33 cellular contexts compared by ENCODE assay signal in the genomic region with DNA sequence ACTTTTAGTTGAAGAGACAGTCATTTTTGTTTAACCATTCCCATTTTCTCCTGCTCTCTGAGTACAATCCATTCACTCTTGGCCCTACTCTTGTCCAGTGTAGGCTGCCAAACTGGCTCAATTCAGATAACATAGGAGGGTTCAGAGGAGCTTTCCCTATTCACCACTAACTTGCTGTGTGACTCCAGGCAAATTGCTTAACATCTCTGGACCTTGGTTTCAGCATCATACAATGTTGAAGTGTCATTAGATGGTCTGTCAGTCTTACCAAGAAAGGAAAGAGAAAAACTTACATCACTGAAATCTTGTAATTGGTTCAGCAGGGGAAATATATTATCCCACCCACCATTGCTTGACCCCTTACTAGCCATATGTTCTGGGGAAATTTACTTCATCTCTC.
DNase-seq lines count a peak whose midpoint lies in the region; ATAC-seq, FAIRE-seq and TF ChIP-seq lines count a peak whose summit lies in the region.
"Had no signal": no experiment of that assay in that cellular context is flagged by ENCODE, and none has a peak within 500 bp of the region (broad histone marks: within the 10 kb centered on the region; RNA-seq: fewer than 3 reads in every experiment).

No MANE protein-coding gene starts in this region.

- no peak overlapping the region for H2BK12ac ChIP-seq in H1 (ENCODE audit: low read depth, low read length)

- no peak overlapping the region for H3K4me2 ChIP-seq in K562 (ENCODE audit: insufficient read depth, low read length)
- H3K4me2 ChIP-seq in H1 (ENCODE audit: insufficient read depth in 1 of 2, low read depth in 2 of 2, low read length in 2 of 2), result no peak overlapping the region
- H3K4me2 ChIP-seq in MM.1S (ENCODE audit: low read depth, low read length), result no peak overlapping the region
- H3K4me2 ChIP-seq: A549; BLaER1; BLaER1 treated with 17β-estradiol and CSF1 and Interleukin-3, amounts not matched to agents 10 nM and 100 nM had no signal

- DNase-seq in K562 (ENCODE audit: extremely low read depth in 1 of 4, low spot score in 3 of 4) (no peak), H1 (ENCODE audit: low read depth in 1 of 2, low spot score in 2 of 2) (no peak), MM.1S (no peak), NCI-H187 (lab: John Stamatoyannopoulos, UW) (no peak), nucleus accumbens (lab: John Stamatoyannopoulos, UW) (no peak)
- DNase-seq: 8988T; ACHN; AML-193; BE2C; C1 segment of cervical spinal cord; Caco-2; Calu3; CD4-positive, alpha-beta memory T cell; CD4-positive, alpha-beta T cell; CD4-positive, CD25-positive, alpha-beta regulatory T cell; CD8-positive, alpha-beta memory T cell; CD8-positive, alpha-beta T cell; COR-L47; DMS 273 treated with DMSO at 0.1 percent for 48 hours; DMS153; DMS53; DMS79; DMS79 treated with DMSO at 0.1 percent for 48 hours; DND-41; EL had no signal

- H3F3A ChIP-seq in MM.1S (ENCODE audit: insufficient read depth, low read length), result no peaks in the 10 kb centered on the region

- H2BK20ac ChIP-seq in H1 (ENCODE audit: low read length), result no peak overlapping the region

- intact Hi-C loops in K562 (cut with micrococcal nuclease), result no loop called here

- H3K18ac ChIP-seq in H1 (ENCODE audit: extremely low read depth, low read length), result no peak overlapping the region

- TF ChIP-seq CTCF in HEK293 (tag by site-specific recombination; IDR thresholded peaks at IDR 0.05) (no peak), K562 (IDR thresholded peaks at IDR 0.05 in 2 of 3, conservative IDR thresholded peaks at IDR 0.05 in 1 of 3; ENCODE audit: insufficient read depth in 2 of 3, low read depth in 1 of 3, low read length in 3 of 3) (no peak), H1 (IDR thresholded peaks at IDR 0.05; ENCODE audit: control extremely low read depth in 1 of 3, insufficient read depth in 1 of 3, low read depth in 1 of 3, low read length in 3 of 3) (no peak), MM.1S (IDR thresholded peaks at IDR 0.05; ENCODE audit: low read length) (no peak)

- H3K9me1 ChIP-seq in K562 (ENCODE audit: control insufficient read depth, insufficient read depth, low read length), result no peaks in the 10 kb centered on the region

- H3K4me3 ChIP-seq in HEK293 (ENCODE audit: low read depth, low read length), result no peak overlapping the region
- H3K4me3 ChIP-seq in K562, result no peak overlapping the region
- no peak overlapping the region for H3K4me3 ChIP-seq in H1 (ENCODE audit: extremely low read depth in 1 of 4, insufficient read depth in 2 of 4, low read depth in 3 of 4, low read length in 4 of 4)
- H3K4me3 ChIP-seq in MM.1S (ENCODE audit: low read length), result no peak overlapping the region
- H3K4me3 ChIP-seq: A549; BLaER1; BLaER1 treated with 17β-estradiol and CSF1 and Interleukin-3, amounts not matched to agents 10 nM and 100 nM had no signal

- H4K8ac ChIP-seq in H1 (ENCODE audit: extremely low read depth, insufficient read depth, low read length), result no peak overlapping the region

- H3K79me2 ChIP-seq in K562 (ENCODE audit: control insufficient read depth, insufficient read depth, low read length) (no peaks in the 10 kb centered on the region), H1 (ENCODE audit: control insufficient read depth in 1 of 2, insufficient read depth in 2 of 2, low read length in 2 of 2) (no peaks in the 10 kb centered on the region), MM.1S (ENCODE audit: low read length) (no peaks in the 10 kb centered on the region)

- no peak overlapping the region for H2AFZ ChIP-seq in K562 (ENCODE audit: low read depth, low read length)
- H2AFZ ChIP-seq in H1 (ENCODE audit: low read length), result no peak overlapping the region
- H2AFZ ChIP-seq in MM.1S (ENCODE audit: low read length), result no peak overlapping the region

- H3K36me3 ChIP-seq in HEK293 (ENCODE audit: control insufficient read depth in 2 of 2, insufficient read depth in 1 of 2, low read length in 2 of 2), result peaks cover 0 to 4% of the 10 kb centered on the region in 2 experiments; a peak in 1 of 3 replicates
- no peaks in the 10 kb centered on the region for H3K36me3 ChIP-seq in K562 (ENCODE audit: control insufficient read depth, insufficient read depth, low read length)
- no peaks in the 10 kb centered on the region for H3K36me3 ChIP-seq in H1 (ENCODE audit: control insufficient read depth in 2 of 4, insufficient read depth in 4 of 4, low read length in 3 of 4)
- H3K36me3 ChIP-seq in MM.1S (replicated peaks; ENCODE audit: insufficient read depth, low read length), result no peaks in the 10 kb centered on the region
- H3K36me3 ChIP-seq: BE2C; BLaER1; BLaER1 treated with 17β-estradiol and CSF1 and Interleukin-3, amounts not matched to agents 10 nM and 100 nM had no signal

- no peak overlapping the region for H4K91ac ChIP-seq in H1 (replicated peaks; ENCODE audit: insufficient read length, low read length)

- H4K20me1 ChIP-seq in K562 (replicated peaks; ENCODE audit: control insufficient read depth, insufficient read depth, low read length), result no peaks in the 10 kb centered on the region
- H4K20me1 ChIP-seq in H1 (replicated peaks in 1 of 2; ENCODE audit: control insufficient read depth in 1 of 2, insufficient read depth in 2 of 2, low read length in 2 of 2), result no peaks in the 10 kb centered on the region
- H4K20me1 ChIP-seq in MM.1S (ENCODE audit: insufficient read depth, low read length), result no peaks in the 10 kb centered on the region
- H4K20me1 ChIP-seq: BLaER1; BLaER1 treated with 17β-estradiol and CSF1 and Interleukin-3, amounts not matched to agents 10 nM and 100 nM had no signal

- POLR2A ChIA-PET in HEK293 (lab: Yijun Ruan, JAX) (no interaction called here), K562 (lab: Yijun Ruan, JAX) (no interaction called here), H1 (lab: Charles Lee; ENCODE audit: partially characterized antibody) (no interaction called here)

- no peak overlapping the region for H3K14ac ChIP-seq in H1 (ENCODE audit: insufficient read length)

- no peaks in the 10 kb centered on the region for H3K4me1 ChIP-seq in HEK293 (ENCODE audit: control insufficient read depth, insufficient read depth, low read length)
- no peaks in the 10 kb centered on the region for H3K4me1 ChIP-seq in K562 (replicated peaks in 1 of 2; ENCODE audit: control insufficient read depth in 2 of 2, insufficient read depth in 2 of 2, low read length in 2 of 2)
- peaks cover 10 to 34% (median 22%) of the 10 kb centered on the region in 4 experiments for H3K4me1 ChIP-seq in H1 (replicated peaks in 1 of 4; ENCODE audit: control insufficient read depth in 3 of 4, insufficient read depth in 4 of 4, low read length in 3 of 4)
- H3K4me1 ChIP-seq in MM.1S (ENCODE audit: low read length), result no peaks in the 10 kb centered on the region
- H3K4me1 ChIP-seq: A549; BE2C; BLaER1; BLaER1 treated with 17β-estradiol and CSF1 and Interleukin-3, amounts not matched to agents 10 nM and 100 nM; Caco-2 had no signal

- no peaks in the 10 kb centered on the region for H3K23me2 ChIP-seq in H1 (ENCODE audit: low read depth, low read length)

- FAIRE-seq in K562 (lab: Jason Lieb, UNC) (no peak), H1 (lab: Jason Lieb, UNC) (no peak)
- FAIRE-seq: A204.1, A549, D721Med had no signal

- H3K9ac ChIP-seq in K562 (ENCODE audit: insufficient read depth in 1 of 2, low read depth in 2 of 2, low read length in 2 of 2) (no peak overlapping the region), H1 (replicated peaks in 1 of 4; ENCODE audit: extremely low read depth in 1 of 4, low read depth in 3 of 4, low read length in 3 of 4) (no peak overlapping the region), MM.1S (ENCODE audit: low read length) (no peak overlapping the region)
- H3K9ac ChIP-seq: BLaER1; BLaER1 treated with 17β-estradiol and CSF1 and Interleukin-3, amounts not matched to agents 10 nM and 100 nM had no signal

- H3K4ac ChIP-seq in H1 (replicated peaks; ENCODE audit: insufficient read length, low read depth, low read length), result no peak overlapping the region

- in situ Hi-C loops in K562 (cut with MboI), result no loop called here

- TF ChIP-seq RAD21 in K562 (CRISPR knock-in tag; conservative IDR thresholded peaks at IDR 0.05 in 1 of 2, IDR thresholded peaks at IDR 0.05 in 1 of 2) (no peak), H1 (IDR thresholded peaks at IDR 0.05 in 1 of 2, conservative IDR thresholded peaks at IDR 0.05 in 1 of 2; ENCODE audit: low read depth in 2 of 2, low read length in 2 of 2) (no peak)

- no peaks in the 10 kb centered on the region for H3K9me3 ChIP-seq in HEK293 (ENCODE audit: control insufficient read depth, insufficient read depth, low read depth, low read length)
- no peaks in the 10 kb centered on the region for H3K9me3 ChIP-seq in K562 (replicated peaks; ENCODE audit: control insufficient read depth, insufficient read depth, low read depth, low read length)
- H3K9me3 ChIP-seq in H1 (ENCODE audit: insufficient read depth in 2 of 2, low read depth in 1 of 2, low read length in 1 of 2), result no peaks in the 10 kb centered on the region
- H3K9me3 ChIP-seq in MM.1S (replicated peaks; ENCODE audit: insufficient read depth, low read length), result no peaks in the 10 kb centered on the region
- H3K9me3 ChIP-seq: A549; BE2C; BLaER1; BLaER1 treated with 17β-estradiol and CSF1 and Interleukin-3, amounts not matched to agents 10 nM and 100 nM; Caco-2 had no signal

- no peak for ATAC-seq in K562
- ATAC-seq: A549; CD8-positive, alpha-beta T cell had no signal

- H2BK15ac ChIP-seq in H1 (ENCODE audit: low read length), result no peak overlapping the region

- CTCF ChIA-PET in HEK293 (lab: Yijun Ruan, JAX), result interaction anchor here (0.6 kb wide), 1 partner anchor 164 kb away, joined by 3 read pairs; no protein-coding TSS in a partner anchor
- CTCF ChIA-PET in K562 (lab: Yijun Ruan, JAX; ENCODE audit: low intra/inter-chr PET ratio), result no interaction called here
- CTCF ChIA-PET in H1 (lab: Charles Lee; ENCODE audit: partially characterized antibody), result no interaction called here

- H2BK120ac ChIP-seq in H1 (replicated peaks; ENCODE audit: low read depth, low read length), result no peak overlapping the region

- H3K9me2 ChIP-seq in MM.1S (replicated peaks; ENCODE audit: insufficient read depth, low read length), result no peaks in the 10 kb centered on the region

- TF ChIP-seq EP300 in K562 (IDR thresholded peaks at IDR 0.05; ENCODE audit: low read length) (no peak), H1 (IDR thresholded peaks at IDR 0.05; ENCODE audit: borderline replicate concordance in 1 of 2, low read depth in 2 of 2, low read length in 2 of 2) (no peak)

- H2AK5ac ChIP-seq in H1 (ENCODE audit: low read depth, low read length), result no peak overlapping the region

- no peak overlapping the region for H3K23ac ChIP-seq in H1 (ENCODE audit: insufficient read length)

- no TSS peak for BruUV-seq in K562 (replicated peaks; lab: Mats Ljungman, UMichigan)

- H3K27ac ChIP-seq in HEK293 (ENCODE audit: extremely low read depth, low read depth, low read length) (no peak overlapping the region), K562 (ENCODE audit: extremely low read depth, low read depth, low read length) (no peak overlapping the region), H1 (ENCODE audit: low read depth, low read length) (no peak overlapping the region), MM.1S (ENCODE audit: low read length) (no peak overlapping the region)
- H3K27ac ChIP-seq: 22Rv1; A549; BLaER1; BLaER1 treated with 17β-estradiol and CSF1 and Interleukin-3, amounts not matched to agents 10 nM and 100 nM; C4-2B had no signal

- H4K5ac ChIP-seq in H1 (ENCODE audit: insufficient read length, low read depth, low read length), result no peak overlapping the region

- H3K56ac ChIP-seq in H1 (replicated peaks; ENCODE audit: insufficient read length, low read depth, low read length), result no peak overlapping the region

- H3K27me3 ChIP-seq in K562 (ENCODE audit: control insufficient read depth in 2 of 2, insufficient read depth in 2 of 2, low read length in 2 of 2) (peaks cover 2 to 4% of the 10 kb centered on the region in 2 experiments; a peak in 2 of 5 replicates), H1 (replicated peaks in 1 of 4; ENCODE audit: control insufficient read depth in 3 of 4, extremely low read depth in 1 of 4, insufficient read depth in 3 of 4, low read length in 3 of 4) (peaks cover 1 to 10% (median 5%) of the 10 kb centered on the region in 4 experiments; a peak in 3 of 7 replicates), MM.1S (replicated peaks; ENCODE audit: insufficient read depth, low read length) (no peaks in the 10 kb centered on the region)
- H3K27me3 ChIP-seq: BE2C; BLaER1; BLaER1 treated with 17β-estradiol and CSF1 and Interleukin-3, amounts not matched to agents 10 nM and 100 nM had no signal

- no peak for TF ChIP-seq POLR2A in K562 (conservative IDR thresholded peaks at IDR 0.05)
- TF ChIP-seq POLR2A in H1 (IDR thresholded peaks at IDR 0.05; ENCODE audit: control extremely low read depth in 1 of 2, low read depth in 2 of 2, low read length in 2 of 2), result no peak

- no peak overlapping the region for H2BK5ac ChIP-seq in H1 (ENCODE audit: low read depth, low read length)

- H3K79me1 ChIP-seq in H1 (ENCODE audit: low read depth, low read length), result no peaks in the 10 kb centered on the region
